Comparison of ENCODE assay signal across 22 cellular contexts in the genomic region with DNA sequence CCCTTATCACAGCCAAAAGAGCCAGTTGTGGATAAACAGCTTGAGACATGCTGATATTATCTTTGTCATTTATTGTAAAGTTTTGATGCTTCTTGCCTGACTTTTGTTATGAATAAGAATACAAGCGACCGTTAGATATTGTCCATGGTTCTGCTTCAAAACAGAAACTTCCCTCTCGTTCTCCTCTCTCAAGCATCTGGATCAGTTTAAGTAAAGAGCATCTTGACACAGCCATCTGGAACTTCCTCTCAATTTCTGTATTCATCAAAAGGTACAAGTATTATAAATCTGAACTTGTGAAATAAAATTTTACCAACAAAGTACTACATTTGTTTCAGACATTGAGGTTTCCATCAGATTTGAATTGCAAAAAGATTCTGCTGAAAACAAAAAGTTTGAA.
"Had no signal": no experiment of that assay in that cellular context is flagged by ENCODE, and none has a peak within 500 bp of the region (broad histone marks: within the 10 kb centered on the region; RNA-seq: fewer than 3 reads in every experiment).

No MANE protein-coding gene starts in this region.

- DNase-seq: activated CD4-positive, alpha-beta memory T cell treated with anti-CD3 and anti-CD28 coated beads, Interleukin-2, amount 10 ng/mL, durations not matched to agents 7 days and 5 days; activated CD4-positive, alpha-beta T cell treated with anti-CD3 and anti-CD28 coated beads, Interleukin-2, amount 10 ng/mL, durations not matched to agents 7 days and 5 days; activated CD4-positive, CD25-positive, alpha-beta regulatory T cell; activated CD8-positive, alpha-beta memory T cell treated with anti-CD3 and anti-CD28 coated beads, Interleukin-2, amount 50 U/mL, for 4 hours; activated naive CD8-positive, alpha-beta T cell treated with anti-CD3 and anti-CD28 coated beads, Interleukin-2, amount 50 U/mL, for 24 hours; activated T-cell treated with anti-CD3 and anti-CD28 coated beads, Interleukin-2, amount 50 U/mL, for 72 hours; amygdala; Kasumi-1; NCI-H1105 treated with DMSO at 0.1 percent for 48 hours; NCI-H1436 treated with DMSO at 0.1 percent for 48 hours; NCI-H187; NCI-H2081; NCI-H510A treated with DMSO at 0.1 percent for 48 hours; NCI-H69; NK-92 treated with Interleukin-12 subunit alpha and Interleukin-12 subunit beta, amount 100 ng/mL, for 24 hours; PC-3; SHP77 treated with DMSO at 0.1 percent for 48 hours; T-cell; T-helper 2 cell had no signal

- FAIRE-seq: astrocyte, K562, RCC 7860 had no signal

- H3K4me3 ChIP-seq: K562 had no signal
